Comparison of ENCODE assay signal across 23 cellular contexts in genomic region chr1:57887973-57888491, GRCh38.
"Had no signal": no experiment of that assay in that cellular context is flagged by ENCODE, and none has a peak within 500 bp of the region (broad histone marks: within the 10 kb centered on the region; RNA-seq: fewer than 3 reads in every experiment).

No MANE protein-coding gene starts in this region.

- H3K36me3 Mint-ChIP-seq: naive B cell; stimulated activated memory B cell treated with anti-CD40 and anti-IgM and Interleukin-4, amounts not matched to agents 10 μg/mL and 1 μg/mL and 100 μg/mL, for 72 hours had no signal

- H3K27ac Mint-ChIP-seq: naive B cell; nephron; stimulated activated memory B cell treated with anti-CD40 and anti-IgM and Interleukin-4, amounts not matched to agents 10 μg/mL and 1 μg/mL and 100 μg/mL, for 72 hours; stimulated activated naive CD8-positive, alpha-beta T cell treated with anti-CD3 and anti-CD28 coated beads, Interleukin-15, Interleukin-2, amounts not matched to agents 100 ng/mL and 50 ng/mL, for 24 hours had no signal

- H3K79me2 ChIP-seq: parathyroid adenoma had no signal

- ATAC-seq: esophagus mucosa; gastroesophageal sphincter; left colon; sciatic nerve; stimulated activated memory B cell treated with anti-CD40 and anti-IgM and Interleukin-4, amounts not matched to agents 10 μg/mL and 1 μg/mL and 100 μg/mL, for 72 hours had no signal

- H3K36me3 ChIP-seq: gastroesophageal sphincter, prostate gland, spleen, tibial artery, upper lobe of left lung, uterus had no signal

- H2AFZ ChIP-seq: parathyroid adenoma had no signal

- H3K27ac ChIP-seq: dorsolateral prefrontal cortex, gastroesophageal sphincter, parathyroid adenoma, prostate gland, spleen, tibial artery, upper lobe of left lung, uterus had no signal

- H3K9me3 Mint-ChIP-seq: nephron; stimulated activated memory B cell treated with anti-CD40 and anti-IgM and Interleukin-4, amounts not matched to agents 10 μg/mL and 1 μg/mL and 100 μg/mL, for 72 hours; stimulated activated naive CD8-positive, alpha-beta T cell treated with anti-CD3 and anti-CD28 coated beads, Interleukin-15, Interleukin-2, amounts not matched to agents 100 ng/mL and 50 ng/mL, for 24 hours had no signal

- H3K9me3 ChIP-seq: gastroesophageal sphincter, prostate gland, spleen, tibial artery, upper lobe of left lung, uterus had no signal

- DNase-seq: cortex of kidney; dorsolateral prefrontal cortex; effector memory CD4-positive, alpha-beta T cell; glutamatergic neuron; kidney; left colon; mesendoderm; naive B cell; spleen; stimulated activated CD4-positive, alpha-beta T cell treated with anti-CD3 and anti-CD28 coated beads, Interleukin-15, amount 100 ng/mL, for 24 hours; stimulated activated CD4-positive, alpha-beta T cell treated with anti-CD3 and anti-CD28 coated beads, Interleukin-1b, Interleukin-23, amount 100 ng/mL, for 48 hours; stimulated activated CD4-positive, alpha-beta T cell treated with anti-CD3 and anti-CD28 coated beads, Interleukin-4, amount 100 ng/mL, for 24 hours; tibial artery; upper lobe of left lung; uterus had no signal

- H3K4me1 ChIP-seq: gastroesophageal sphincter, parathyroid adenoma, prostate gland, spleen, tibial artery, upper lobe of left lung, uterus had no signal

- H3K4me1 Mint-ChIP-seq: naive B cell; nephron; stimulated activated memory B cell treated with anti-CD40 and anti-IgM and Interleukin-4, amounts not matched to agents 10 μg/mL and 1 μg/mL and 100 μg/mL, for 72 hours had no signal

- H3K27me3 ChIP-seq: gastroesophageal sphincter, spleen, tibial artery, upper lobe of left lung, uterus had no signal

- H3K4me3 ChIP-seq: dorsolateral prefrontal cortex, gastroesophageal sphincter, prostate gland, spleen, tibial artery, upper lobe of left lung, uterus had no signal

- H3K4me3 Mint-ChIP-seq: naive B cell; nephron; stimulated activated memory B cell treated with anti-CD40 and anti-IgM and Interleukin-4, amounts not matched to agents 10 μg/mL and 1 μg/mL and 100 μg/mL, for 72 hours; stimulated activated naive CD8-positive, alpha-beta T cell treated with anti-CD3 and anti-CD28 coated beads, Interleukin-15, Interleukin-2, amounts not matched to agents 100 ng/mL and 50 ng/mL, for 24 hours had no signal
